ENCODE assay signal across 8 cellular contexts in the genomic region with DNA sequence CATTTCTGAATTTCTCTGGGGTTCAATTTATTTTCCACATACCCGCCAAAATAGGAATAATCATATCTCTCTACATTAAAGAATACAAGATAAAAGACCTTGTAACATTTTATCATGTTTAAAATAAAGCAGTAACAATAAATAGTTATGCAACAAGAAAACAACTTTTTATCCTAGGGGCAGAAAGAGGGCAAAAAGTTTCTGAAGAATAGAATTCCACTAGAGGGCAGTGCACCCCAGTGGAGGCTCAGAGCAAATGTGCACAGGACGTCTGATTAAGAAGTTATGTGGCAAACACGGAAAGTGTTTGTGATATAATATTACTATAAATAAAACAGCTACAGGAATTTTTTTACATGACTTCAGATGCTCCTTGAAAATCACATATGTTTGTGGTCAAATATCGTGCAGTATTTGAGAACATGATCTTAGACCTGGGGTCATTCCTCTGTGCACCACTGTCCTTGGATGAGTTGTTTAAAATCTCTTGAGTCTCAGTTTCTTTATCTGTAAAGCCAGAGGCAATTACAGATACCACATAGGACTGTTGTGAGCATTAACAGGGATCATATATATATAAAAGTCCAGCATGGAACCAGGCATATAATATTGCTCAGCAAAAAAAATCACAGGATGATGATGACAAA. TPM values are rescaled to one million over a fixed set of nuclear protein-coding genes. Genes with fewer than 3 reads are reported as not detected.
DNase-seq lines count a peak whose midpoint lies in the region; ATAC-seq and TF ChIP-seq lines count a peak whose summit lies in the region.

No MANE protein-coding gene starts in this region.

- WGBS in suprapubic skin = 3% methylated on average over 4 of the region's 4 CpGs

- peak overlapping the region; percentile 33 for H3K4me2 ChIP-seq in PC-9
- peak overlapping the region; percentile 43 for H3K4me2 ChIP-seq in parathyroid adenoma (ENCODE audit: low read length)

- CTCF ChIA-PET in PC-9 (lab: Charles Lee) = interaction anchor here (0.6 to 2.5 kb wide), 2 partner anchors 125 to 133 kb away, joined by 7 to 17 read pairs; a partner anchor contains a TSS

- H3K4me1 ChIP-seq in PC-9 (replicated peaks; ENCODE audit: insufficient read depth) (peaks cover 31% of the 10 kb centered on the region), parathyroid adenoma (peaks cover 6% of the 10 kb centered on the region), suprapubic skin (peaks cover 3% of the 10 kb centered on the region)

- H3K27ac ChIP-seq in PC-9 (no peak overlapping the region), parathyroid adenoma (peak overlapping the region; percentile 38), suprapubic skin (no peak overlapping the region)

- TF ChIP-seq POLR2A in suprapubic skin (IDR thresholded peaks at IDR 0.05) = no peak

- H3K36me3 ChIP-seq in PC-9 (ENCODE audit: low read depth) (no peaks in the 10 kb centered on the region), parathyroid adenoma (ENCODE audit: control insufficient read depth, insufficient read depth, low read length) (no peaks in the 10 kb centered on the region), suprapubic skin (no peaks in the 10 kb centered on the region)

- no TSS peak for BruUV-seq in PC-9 (replicated peaks; lab: Mats Ljungman, UMichigan)

- no peaks in the 10 kb centered on the region for H3K9me2 ChIP-seq in PC-9 (ENCODE audit: insufficient read depth)

- peaks cover 5% of the 10 kb centered on the region for H3F3A ChIP-seq in PC-9 (ENCODE audit: insufficient read depth, low read depth)

- peaks cover 17% of the 10 kb centered on the region for H3K4me1 Mint-ChIP-seq in activated T-helper 2 cell treated with anti-CD3 and anti-CD28 coated beads, Interferon-gamma antibody, Interleukin-2, Interleukin-4, amounts not matched to agents 10 μg/mL and 5 μg/mL and 100 μg/mL, durations not matched to agents 14 hours and 24 hours and 36 hours (ENCODE audit: low read depth)

- no peaks in the 10 kb centered on the region for H3K9me3 Mint-ChIP-seq in activated T-helper 2 cell treated with anti-CD3 and anti-CD28 coated beads, Interferon-gamma antibody, Interleukin-2, Interleukin-4, amounts not matched to agents 10 μg/mL and 5 μg/mL and 100 μg/mL, durations not matched to agents 14 hours and 24 hours and 36 hours

- H3K27me3 Mint-ChIP-seq in activated T-helper 2 cell treated with anti-CD3 and anti-CD28 coated beads, Interferon-gamma antibody, Interleukin-2, Interleukin-4, amounts not matched to agents 10 μg/mL and 5 μg/mL and 100 μg/mL, durations not matched to agents 14 hours and 24 hours and 36 hours (ENCODE audit: low read depth) = peaks cover 3% of the 10 kb centered on the region

- POLR2A ChIA-PET in PC-9 (lab: Charles Lee; ENCODE audit: unreplicated experiment) = no interaction called here

- intact Hi-C loops in PC-9 (cut with micrococcal nuclease; ENCODE audit: unreplicated experiment) = loop anchor here (1.0 kb wide), 2 partner anchors 90 to 133 kb away; no protein-coding TSS in a partner anchor
- intact Hi-C loops in activated T-helper 2 cell treated with anti-CD3 and anti-CD28 coated beads, Interferon-gamma antibody, Interleukin-2, Interleukin-4, amounts not matched to agents 10 μg/mL and 5 μg/mL and 100 μg/mL, durations not matched to agents 14 hours and 24 hours and 36 hours (cut with micrococcal nuclease) = loop anchor here (1.0 kb wide), 1 partner anchor 133 kb away; no protein-coding TSS in a partner anchor

- TF ChIP-seq CTCF in PC-9 (conservative IDR thresholded peaks at IDR 0.05) (peak; percentile 83), parathyroid adenoma (IDR thresholded peaks at IDR 0.05) (peak; percentile 90), suprapubic skin (IDR thresholded peaks at IDR 0.05) (peak in 1 of 2 donors; percentile 69)

- no peak overlapping the region for H3K9ac ChIP-seq in parathyroid adenoma

- H3K4me3 ChIP-seq in PC-9 (no peak overlapping the region), parathyroid adenoma (ENCODE audit: low read depth, low read length) (peak overlapping the region; percentile 18), suprapubic skin (no peak overlapping the region)

- H2AFZ ChIP-seq in PC-9 (no peak overlapping the region), parathyroid adenoma (no peak overlapping the region)

- no peaks in the 10 kb centered on the region for H3K36me3 Mint-ChIP-seq in activated T-helper 2 cell treated with anti-CD3 and anti-CD28 coated beads, Interferon-gamma antibody, Interleukin-2, Interleukin-4, amounts not matched to agents 10 μg/mL and 5 μg/mL and 100 μg/mL, durations not matched to agents 14 hours and 24 hours and 36 hours (ENCODE audit: low read depth)

- H3K27me3 ChIP-seq in PC-9 (ENCODE audit: insufficient read depth, low read depth) (no peaks in the 10 kb centered on the region), parathyroid adenoma (ENCODE audit: control insufficient read depth, insufficient read depth, low read length) (no peaks in the 10 kb centered on the region), suprapubic skin (no peaks in the 10 kb centered on the region)

- peak; percentile 58 for ATAC-seq in GM21515 (IDR thresholded peaks at IDR 0.05; ENCODE audit: unreplicated experiment)

- peak; percentile 28 for DNase-seq in DMS153 (lab: John Stamatoyannopoulos, UW)
- peak; percentile 61 for DNase-seq in LHCN-M2 (ENCODE audit: low read depth)
- DNase-seq in PC-9 = peak; percentile 52 to 61
- DNase-seq in activated T-helper 2 cell treated with anti-CD3 and anti-CD28 coated beads, Interferon-gamma antibody, Interleukin-2, Interleukin-4, amounts not matched to agents 10 μg/mL and 5 μg/mL and 100 μg/mL, durations not matched to agents 14 hours and 24 hours and 36 hours (ENCODE audit: low spot score) = peak; percentile 33
- peak; percentile 79 for DNase-seq in foreskin melanocyte
- DNase-seq in suprapubic skin (ENCODE audit: low spot score in 2 of 2) = no peak

- TF ChIP-seq EP300 in suprapubic skin (IDR thresholded peaks at IDR 0.05) = no peak

- no peaks in the 10 kb centered on the region for H4K20me1 ChIP-seq in PC-9 (ENCODE audit: insufficient read depth)

- H3K9me3 ChIP-seq in PC-9 (ENCODE audit: insufficient read depth, low read depth) = no peaks in the 10 kb centered on the region
- H3K9me3 ChIP-seq in parathyroid adenoma (ENCODE audit: control insufficient read depth, low read length) = no peaks in the 10 kb centered on the region
- no peaks in the 10 kb centered on the region for H3K9me3 ChIP-seq in suprapubic skin

- H3K79me2 ChIP-seq in PC-9 (ENCODE audit: low read depth) = no peaks in the 10 kb centered on the region
- H3K79me2 ChIP-seq in parathyroid adenoma = no peaks in the 10 kb centered on the region

- H3K27ac Mint-ChIP-seq in activated T-helper 2 cell treated with anti-CD3 and anti-CD28 coated beads, Interferon-gamma antibody, Interleukin-2, Interleukin-4, amounts not matched to agents 10 μg/mL and 5 μg/mL and 100 μg/mL, durations not matched to agents 14 hours and 24 hours and 36 hours = no peak overlapping the region

- H3K4me3 Mint-ChIP-seq in activated T-helper 2 cell treated with anti-CD3 and anti-CD28 coated beads, Interferon-gamma antibody, Interleukin-2, Interleukin-4, amounts not matched to agents 10 μg/mL and 5 μg/mL and 100 μg/mL, durations not matched to agents 14 hours and 24 hours and 36 hours (ENCODE audit: low read depth) = no peak overlapping the region

RNA-seq across cellular contexts. Expression of a gene that starts 13.2 kb away (rescaled TPM):
- 33.4 and 33.9 TPM in 2 replicates for total RNA-seq in LHCN-M2 (2014; rRNA removed)
- polyA plus RNA-seq in LHCN-M2 (2012) = 9.8 TPM
- 28.7 and 35.2 TPM in 2 replicates for total RNA-seq in PC-9 (2021)
- total RNA-seq in activated T-helper 2 cell treated with anti-CD3 and anti-CD28 coated beads, Interferon-gamma antibody, Interleukin-2, Interleukin-4, amounts not matched to agents 10 μg/mL and 5 μg/mL and 100 μg/mL, durations not matched to agents 14 hours and 24 hours and 36 hours = 33.4 and 34.9 TPM in 2 replicates
- total RNA-seq in suprapubic skin = 10 to 100 TPM; 35.6 to 48.5 (median 39.3) TPM

Comparison
In these comparisons a context has a peak if more than half of its experiments do, and no peak if none do; other contexts are left out.
1. DNase-seq: peak in DMS153 (single experiment), LHCN-M2 (single experiment), PC-9 (2 of 2), activated T-helper 2 cell treated with anti-CD3 and anti-CD28 coated beads, Interferon-gamma antibody, Interleukin-2, Interleukin-4, amounts not matched to agents 10 μg/mL and 5 μg/mL and 100 μg/mL, durations not matched to agents 14 hours and 24 hours and 36 hours (single experiment) and foreskin melanocyte (single experiment); none in suprapubic skin (0 of 2).